Comparison of ENCODE assay signal across 8 cellular contexts in genomic region chr6:68634503-68635411, GRCh38. TPM values are rescaled to one million over a fixed set of nuclear protein-coding genes. Genes with fewer than 3 reads are reported as not detected.
DNase-seq lines count a peak whose midpoint lies in the region; ATAC-seq and TF ChIP-seq lines count a peak whose summit lies in the region.

TSS of gene ADGRB3 (plus strand) at chr6:68635282. CDS start at chr6:68638676, 3,394 bp downstream.

- no peak for TF ChIP-seq CTCF in breast epithelium (IDR thresholded peaks at IDR 0.05)

- H3K27me3 ChIP-seq in breast epithelium = peaks cover 0 to 34% of the 10 kb centered on the region in 2 donors
- H3K27me3 ChIP-seq in iPS DF 6.9 (ENCODE audit: control insufficient read depth, insufficient read depth, low read length) = peaks cover 7% of the 10 kb centered on the region

- TF ChIP-seq POLR2A in breast epithelium (IDR thresholded peaks at IDR 0.05) = no peak

- peak within 1 kb of the TSS; percentile 36 to 85 for H3K27ac ChIP-seq in breast epithelium
- H3K27ac ChIP-seq in iPS DF 6.9 (ENCODE audit: low read length) = no peak within 1 kb of the TSS

- peak; percentile 50 to 53 for ATAC-seq in activated CD4-positive, CD25-positive, alpha-beta regulatory T cell treated with anti-CD3 and anti-CD28 coated beads, Interleukin-2, amount 50 U/mL, for 24 hours
- peak; percentile 74 for ATAC-seq in HG02623 (IDR thresholded peaks at IDR 0.05; ENCODE audit: unreplicated experiment)

- intact Hi-C loops in breast epithelium (cut with DNase I; ENCODE audit: low total_unique reads) = no loop called here

- H3K36me3 ChIP-seq in breast epithelium = no peaks in the 10 kb centered on the region
- H3K36me3 ChIP-seq in iPS DF 6.9 (ENCODE audit: control insufficient read depth, insufficient read depth, low read length) = no peaks in the 10 kb centered on the region

- DNase-seq in activated CD4-positive, CD25-positive, alpha-beta regulatory T cell treated with anti-CD3 and anti-CD28 coated beads, Interleukin-2, amount 50 U/mL, for 72 hours = no peak
- DNase-seq in NCI-H1105 (lab: John Stamatoyannopoulos, UW) (peak; percentile 98), SKM-1 (lab: John Stamatoyannopoulos, UW; ENCODE audit: unreplicated experiment) (peak; percentile 61), breast epithelium (ENCODE audit: low spot score in 2 of 2) (peak; percentile 37 to 53), iPS DF 6.9 (ENCODE audit: low read depth, low spot score) (no peak), pulmonary artery endothelial cell (ENCODE audit: low read depth, low spot score) (peak; percentile 4)

- peak within 1 kb of the TSS; percentile 62 to 79 (median 64) for H3K4me3 ChIP-seq in breast epithelium
- peak within 1 kb of the TSS; percentile 80 for H3K4me3 ChIP-seq in iPS DF 6.9 (ENCODE audit: low read length)

- H3K4me1 ChIP-seq in breast epithelium (no peaks in the 10 kb centered on the region), iPS DF 6.9 (ENCODE audit: control insufficient read depth, insufficient read depth, low read length) (no peaks in the 10 kb centered on the region)

- no peaks in the 10 kb centered on the region for H3K9me3 ChIP-seq in breast epithelium
- no peaks in the 10 kb centered on the region for H3K9me3 ChIP-seq in iPS DF 6.9 (ENCODE audit: control insufficient read depth, insufficient read depth, low read length)

- WGBS in iPS DF 6.9 (ENCODE audit: insufficient coverage, insufficient read length) = no CpG with 5 or more reads among the region's 92 CpGs

RNA-seq across cellular contexts. Expression of gene ADGRB3, which starts in this region (rescaled TPM):
- total RNA-seq in breast epithelium (1 to 10 TPM; 1.1 to 2.3 (median 1.2) TPM), pulmonary artery endothelial cell (not detected in 2 replicates)

Comparison
In these comparisons a context has a peak if more than half of its experiments do, and no peak if none do; other contexts are left out.
1. Peak in DNase-seq in pulmonary artery endothelial cell; RNA of the gene not detected or under 1 TPM.
2. DNase-seq: peak in NCI-H1105 (single experiment), SKM-1 (single experiment) and breast epithelium (2 of 2); none in activated CD4-positive, CD25-positive, alpha-beta regulatory T cell treated with anti-CD3 and anti-CD28 coated beads, Interleukin-2, amount 50 U/mL, for 72 hours (single experiment) and iPS DF 6.9 (single experiment).